ENCODE assay signal across 8 cellular contexts in the genomic region with DNA sequence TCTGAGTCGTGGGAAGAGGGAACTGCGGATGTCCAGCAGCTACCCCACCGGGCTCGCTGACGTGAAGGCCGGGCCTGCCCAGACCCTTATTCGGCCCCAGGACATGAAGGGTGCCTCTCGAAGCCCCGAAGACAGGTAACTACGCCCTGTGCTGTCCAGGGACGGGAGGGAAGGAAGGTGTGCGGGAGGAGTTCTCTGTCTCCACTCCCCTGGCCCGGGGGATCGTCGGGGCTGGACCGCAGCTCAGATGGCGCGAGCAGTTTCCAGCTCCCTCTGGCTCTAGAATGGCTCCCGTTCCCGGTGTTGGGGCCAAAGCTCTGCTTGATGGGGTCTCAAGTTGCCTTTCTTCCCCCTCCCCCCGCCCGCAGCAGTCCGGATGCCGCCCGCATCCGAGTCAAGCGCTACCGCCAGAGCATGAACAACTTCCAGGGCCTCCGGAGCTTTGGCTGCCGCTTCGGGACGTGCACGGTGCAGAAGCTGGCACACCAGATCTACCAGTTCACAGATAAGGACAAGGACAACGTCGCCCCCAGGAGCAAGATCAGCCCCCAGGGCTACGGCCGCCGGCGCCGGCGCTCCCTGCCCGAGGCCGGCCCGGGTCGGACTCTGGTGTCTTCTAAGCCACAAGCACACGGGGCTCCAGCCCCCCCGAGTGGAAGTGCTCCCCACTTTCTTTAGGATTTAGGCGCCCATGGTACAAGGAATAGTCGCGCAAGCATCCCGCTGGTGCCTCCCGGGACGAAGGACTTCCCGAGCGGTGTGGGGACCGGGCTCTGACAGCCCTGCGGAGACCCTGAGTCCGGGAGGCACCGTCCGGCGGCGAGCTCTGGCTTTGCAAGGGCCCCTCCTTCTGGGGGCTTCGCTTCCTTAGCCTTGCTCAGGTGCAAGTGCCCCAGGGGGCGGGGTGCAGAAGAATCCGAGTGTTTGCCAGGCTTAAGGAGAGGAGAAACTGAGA. TPM values are rescaled to one million over a fixed set of nuclear protein-coding genes. Genes with fewer than 3 reads are reported as not detected.
DNase-seq lines count a peak whose midpoint lies in the region; ATAC-seq and TF ChIP-seq lines count a peak whose summit lies in the region.

No MANE protein-coding gene starts in this region.

- no peak for TF ChIP-seq CTCF in C4-2B (conservative IDR thresholded peaks at IDR 0.05)
- TF ChIP-seq CTCF in smooth muscle cell (IDR thresholded peaks at IDR 0.05; ENCODE audit: borderline replicate concordance, insufficient read depth, poor library complexity, severe bottlenecking): no peak

- H3K4me3 Mint-ChIP-seq in activated naive CD8-positive, alpha-beta T cell treated with anti-CD3 and anti-CD28 coated beads for 36 hours: peak overlapping the region; percentile 96

- no peak overlapping the region for H3K27ac Mint-ChIP-seq in activated naive CD8-positive, alpha-beta T cell treated with anti-CD3 and anti-CD28 coated beads for 36 hours

- peaks cover 19% of the 10 kb centered on the region for H3K36me3 Mint-ChIP-seq in activated naive CD8-positive, alpha-beta T cell treated with anti-CD3 and anti-CD28 coated beads for 36 hours

- peaks cover 36% of the 10 kb centered on the region for H3K4me1 ChIP-seq in HUES48 (ENCODE audit: control insufficient read depth, insufficient read depth, low read length)
- peaks cover 39% of the 10 kb centered on the region for H3K4me1 ChIP-seq in smooth muscle cell (ENCODE audit: low read depth)

- H3K4me3 ChIP-seq in HUES48 (ENCODE audit: low read depth, low read length) (peak overlapping the region; percentile 80), iPS-11a (ENCODE audit: low read depth, low read length) (peak overlapping the region; percentile 92), smooth muscle cell (peak overlapping the region; percentile 65)

- H3K9me3 Mint-ChIP-seq in activated naive CD8-positive, alpha-beta T cell treated with anti-CD3 and anti-CD28 coated beads for 36 hours: no peaks in the 10 kb centered on the region

- peaks cover 5% of the 10 kb centered on the region for H3K79me2 ChIP-seq in smooth muscle cell (ENCODE audit: low read depth)

- peak overlapping the region; percentile 72 for H3K27ac ChIP-seq in C4-2B
- peak overlapping the region; percentile 92 for H3K27ac ChIP-seq in HUES48 (ENCODE audit: low read depth, low read length)
- peak overlapping the region; percentile 79 for H3K27ac ChIP-seq in smooth muscle cell (ENCODE audit: low read depth)

- peaks cover 72% of the 10 kb centered on the region for H3K27me3 Mint-ChIP-seq in activated naive CD8-positive, alpha-beta T cell treated with anti-CD3 and anti-CD28 coated beads for 36 hours

- H3K27me3 ChIP-seq in HUES48 (ENCODE audit: control insufficient read depth, insufficient read depth, low read length): peaks cover 63% of the 10 kb centered on the region
- H3K27me3 ChIP-seq in smooth muscle cell (ENCODE audit: low read depth): no peaks in the 10 kb centered on the region

- H2AFZ ChIP-seq in smooth muscle cell (ENCODE audit: low read depth): no peak overlapping the region

- H3K4me1 Mint-ChIP-seq in activated naive CD8-positive, alpha-beta T cell treated with anti-CD3 and anti-CD28 coated beads for 36 hours: peaks cover 38% of the 10 kb centered on the region

- H4K20me1 ChIP-seq in smooth muscle cell (ENCODE audit: low read depth): peaks cover 22% of the 10 kb centered on the region

- peak overlapping the region; percentile 90 for H3K4me2 ChIP-seq in smooth muscle cell

- WGBS in smooth muscle cell (ENCODE audit: low lambda C conversion rate): 1% methylated on average over 65 of the region's 65 CpGs

- H3K9me3 ChIP-seq in HUES48 (ENCODE audit: control insufficient read depth, insufficient read depth, low read length) (no peaks in the 10 kb centered on the region), smooth muscle cell (replicated peaks; ENCODE audit: low read depth) (no peaks in the 10 kb centered on the region)

- ATAC-seq in GM18519 (IDR thresholded peaks at IDR 0.05; ENCODE audit: low FRiP score, unreplicated experiment): no peak
- ATAC-seq in HG03280 (IDR thresholded peaks at IDR 0.05; ENCODE audit: unreplicated experiment): no peak

- DNase-seq in activated naive CD8-positive, alpha-beta T cell treated with anti-CD3 and anti-CD28 coated beads for 36 hours: no peak
- no peak for DNase-seq in smooth muscle cell (lab: John Stamatoyannopoulos, UW; ENCODE audit: unreplicated experiment)
- DNase-seq in activated CD4-positive, CD25-positive, alpha-beta regulatory T cell (lab: John Stamatoyannopoulos, UW): no peak

- peak overlapping the region; percentile 74 for H3K9ac ChIP-seq in HUES48 (ENCODE audit: low read depth, low read length)
- H3K9ac ChIP-seq in smooth muscle cell (ENCODE audit: low read depth): peak overlapping the region; percentile 60

- H3F3A ChIP-seq in smooth muscle cell (ENCODE audit: low read depth): peaks cover 16% of the 10 kb centered on the region

- H3K36me3 ChIP-seq in HUES48 (ENCODE audit: control insufficient read depth, insufficient read depth, low read length) (peaks cover 11% of the 10 kb centered on the region; the same call in 1 of the 2 replicates), smooth muscle cell (ENCODE audit: low read depth) (no peaks in the 10 kb centered on the region)

RNA-seq across cellular contexts. Expression of a gene that starts 1.4 kb away (rescaled TPM):
- total RNA-seq in activated naive CD8-positive, alpha-beta T cell treated with anti-CD3 and anti-CD28 coated beads for 36 hours: 1 to 10 TPM; 1.5 to 2.1 TPM
- total RNA-seq in smooth muscle cell: 53.0 and 55.8 TPM in 2 replicates
- 47.6 and 88.3 TPM in 2 replicates for polyA plus RNA-seq in smooth muscle cell

RNA-seq across cellular contexts. Expression of a gene that starts 12.2 kb away (rescaled TPM):
- total RNA-seq in activated naive CD8-positive, alpha-beta T cell treated with anti-CD3 and anti-CD28 coated beads for 36 hours: 1 to 10 TPM; 6.0 to 6.1 TPM
- total RNA-seq in smooth muscle cell: 62.5 and 80.7 TPM in 2 replicates
- 19.0 and 25.7 TPM in 2 replicates for polyA plus RNA-seq in smooth muscle cell

Comparison
In these comparisons a context has a peak if more than half of its experiments do, and no peak if none do; other contexts are left out.
1. RNA of a gene that starts 1.4 kb away (total RNA-seq): 53.0 to 55.8 TPM in smooth muscle cell; 1.5 to 2.1 TPM in activated naive CD8-positive, alpha-beta T cell treated with anti-CD3 and anti-CD28 coated beads for 36 hours; every median in the first group is over 10 times any median in the second.
2. Peak in every context shown above with its lines, with median percentiles within 50 percentile points of each other: H3K27ac ChIP-seq and H3K4me3 ChIP-seq.